ENCODE assay signal across 8 cellular contexts in genomic region chr3:49411968-49412631, GRCh38. TPM values are rescaled to one million over a fixed set of nuclear protein-coding genes. Genes with fewer than 3 reads are reported as not detected.
DNase-seq lines count a peak whose midpoint lies in the region; ATAC-seq and TF ChIP-seq lines count a peak whose summit lies in the region.

RHOA (minus strand) TSS chr3:49411976; CDS start chr3:49375589, 36,387 bp downstream.
A gene with protein sequence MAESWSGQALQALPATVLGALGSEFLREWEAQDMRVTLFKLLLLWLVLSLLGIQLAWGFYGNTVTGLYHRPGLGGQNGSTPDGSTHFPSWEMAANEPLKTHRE (plus strand): TSS chr3:49412423. CDS start chr3:49412427, 4 bp downstream.

- peaks cover 0 to 30% of the 10 kb centered on the region in 2 donors for H3K36me3 ChIP-seq in left lung

- intact Hi-C loops in left lung (cut with DNase I) = no loop called here

- no peaks in the 10 kb centered on the region for H3K27me3 ChIP-seq in left lung

- H3K27ac ChIP-seq in C4-2B = peak within 1 kb of the TSS; percentile 94
- H3K27ac ChIP-seq in left lung = peak within 1 kb of the TSS; percentile 95 to 99

- no peak for TF ChIP-seq CTCF in C4-2B (conservative IDR thresholded peaks at IDR 0.05)
- TF ChIP-seq CTCF in left lung (IDR thresholded peaks at IDR 0.05) = no peak

- H3K4me1 ChIP-seq in left lung = peaks cover 42 to 82% of the 10 kb centered on the region in 2 donors

- no peaks in the 10 kb centered on the region for H3K9me3 ChIP-seq in left lung

- peak; percentile 77 for ATAC-seq in GM19395 (IDR thresholded peaks at IDR 0.05; ENCODE audit: unreplicated experiment)
- ATAC-seq in HG03565 (IDR thresholded peaks at IDR 0.05; ENCODE audit: unreplicated experiment) = peak; percentile 73
- ATAC-seq in left lung = peak; percentile 94

- H3K4me3 ChIP-seq in left lung = peak within 1 kb of the TSS; percentile 63 to 89

- DNase-seq in NCI-H774 (lab: John Stamatoyannopoulos, UW) (peak; percentile 92), dermis blood vessel endothelial cell (peak; percentile 100), left lung (peak; percentile 99)
- peak; percentile 97 to 98 for DNase-seq in activated CD4-positive, alpha-beta T cell treated with anti-CD3 and anti-CD28 coated beads, Interleukin-2, amount 50 U/mL, for 4 hours
- peak; percentile 95 to 96 for DNase-seq in stimulated activated CD4-positive, alpha-beta T cell treated with anti-CD3 and anti-CD28 coated beads, Interleukin-2, amount 100 ng/mL, for 48 hours

RNA-seq across cellular contexts. Expression of gene RHOA, which starts in this region (rescaled TPM):
- 657 and 682 TPM in 2 replicates for total RNA-seq in dermis blood vessel endothelial cell
- 100 to 1,000 TPM; 480 to 625 TPM for total RNA-seq in left lung

RNA-seq across cellular contexts. Expression of the second gene that starts in this region (rescaled TPM):
- total RNA-seq in dermis blood vessel endothelial cell (24.2 and 24.8 TPM in 2 replicates), left lung (10 to 100 TPM; 37.2 to 41.5 TPM)

Comparison
In these comparisons a context has a peak if more than half of its experiments do, and no peak if none do; other contexts are left out.
1. Peak in every context shown above with its lines: DNase-seq, ATAC-seq, H3K4me3 ChIP-seq and H3K27ac ChIP-seq.